In genomic region chr9:4985376-4986266, GRCh38 we compare ENCODE assay signal across 8 cellular contexts. TPM values are rescaled to one million over a fixed set of nuclear protein-coding genes. Genes with fewer than 3 reads are reported as not detected.
A peak's percentile ranks its signal among the peaks of the same experiment; 100 is the strongest.
DNase-seq lines count a peak whose midpoint lies in the region; ATAC-seq and TF ChIP-seq lines count a peak whose summit lies in the region.

No MANE protein-coding gene starts in this region.

- CTCF ChIA-PET in CD4-positive, alpha-beta memory T cell (lab: Charles Lee; ENCODE audit: partially characterized antibody): interaction anchor here (0.8 to 12.7 kb wide), 13 partner anchors 11 to 615 kb away, joined by 3 to 249 read pairs (median 4); partner anchors contain the start of gene CDC37L1

- no peak for TF ChIP-seq POLR2A in right lobe of liver (IDR thresholded peaks at IDR 0.05)
- no peak for TF ChIP-seq POLR2A in GM18505 (IDR thresholded peaks at IDR 0.05; ENCODE audit: borderline replicate concordance, extremely low read depth, insufficient read depth, insufficient read length)

- POLR2A ChIA-PET in CD4-positive, alpha-beta memory T cell (lab: Charles Lee; ENCODE audit: partially characterized antibody): interaction anchor here (0.5 to 4.3 kb wide), 24 partner anchors 10 to 1459 kb away, joined by 3 to 42 read pairs (median 4); partner anchors contain the start of genes AK3, CD274, CDC37L1 and RCL1

- H3K9me3 Mint-ChIP-seq in CD4-positive, alpha-beta memory T cell: no peaks in the 10 kb centered on the region
- H3K9me3 Mint-ChIP-seq in stimulated activated naive B cell treated with anti-CD40 and anti-IgM and Interleukin-4, amounts not matched to agents 10 μg/mL and 1 μg/mL and 100 μg/mL, for 72 hours: no peaks in the 10 kb centered on the region

- peak overlapping the region; percentile 73 for H3K27ac ChIP-seq in CD4-positive, alpha-beta memory T cell (ENCODE audit: low read depth, low read length)
- peak overlapping the region; percentile 92 to 95 (median 95) for H3K27ac ChIP-seq in right lobe of liver

- DNase-seq in CD4-positive, alpha-beta memory T cell: peak; percentile 25 to 44 (median 27)
- DNase-seq in MG63: peak; percentile 15
- peak; percentile 53 for DNase-seq in ecto neural progenitor cell (ENCODE audit: low spot score)
- peak; percentile 40 to 64 (median 54) for DNase-seq in right lobe of liver
- peak; percentile 23 for DNase-seq in stimulated activated naive B cell treated with anti-CD40 and anti-IgM and Interleukin-4, amounts not matched to agents 10 μg/mL and 1 μg/mL and 100 μg/mL, for 72 hours

- H3K4me3 Mint-ChIP-seq in CD4-positive, alpha-beta memory T cell: peak overlapping the region; percentile 90 to 97 (median 96)
- peak overlapping the region; percentile 84 to 93 for H3K4me3 Mint-ChIP-seq in stimulated activated naive B cell treated with anti-CD40 and anti-IgM and Interleukin-4, amounts not matched to agents 10 μg/mL and 1 μg/mL and 100 μg/mL, for 72 hours

- intact Hi-C loops in CD4-positive, alpha-beta memory T cell (cut with micrococcal nuclease): loop anchor here (1.0 to 10.0 kb wide), 13 partner anchors 48 to 1461 kb away; partner anchors contain the start of genes AK3, CDC37L1, ERMP1 and PLGRKT
- intact Hi-C loops in right lobe of liver (cut with DNase I): no loop called here

- 0% methylated on average over 15 of the region's 44 CpGs for WGBS in right lobe of liver (ENCODE audit: insufficient coverage, low coverage, low lambda C conversion rate, missing lambda C conversion rate)

- peak overlapping the region; percentile 53 for H3K4me3 ChIP-seq in CD4-positive, alpha-beta memory T cell (ENCODE audit: low read length in 2 of 2)
- H3K4me3 ChIP-seq in MG63 (peak overlapping the region; percentile 59), WI38 (ENCODE audit: low read depth, low read length) (peak overlapping the region; percentile 81), right lobe of liver (peak overlapping the region; percentile 65 to 76 (median 69))

- H3K36me3 Mint-ChIP-seq in CD4-positive, alpha-beta memory T cell: no peaks in the 10 kb centered on the region
- H3K36me3 Mint-ChIP-seq in stimulated activated naive B cell treated with anti-CD40 and anti-IgM and Interleukin-4, amounts not matched to agents 10 μg/mL and 1 μg/mL and 100 μg/mL, for 72 hours: peaks cover 12 to 13% of the 10 kb centered on the region in 2 donors

- ATAC-seq in GM21447 (IDR thresholded peaks at IDR 0.05; ENCODE audit: unreplicated experiment): peak; percentile 18
- ATAC-seq in right lobe of liver: peak; percentile 21 to 42 (median 31)
- peak; percentile 11 to 27 for ATAC-seq in stimulated activated naive B cell treated with anti-CD40 and anti-IgM and Interleukin-4, amounts not matched to agents 10 μg/mL and 1 μg/mL and 100 μg/mL, for 72 hours (replicated peaks)
- ATAC-seq in GM18505 (IDR thresholded peaks at IDR 0.05; ENCODE audit: unreplicated experiment): no peak

- peak overlapping the region; percentile 76 to 96 (median 88) for H3K27ac Mint-ChIP-seq in CD4-positive, alpha-beta memory T cell
- peak overlapping the region; percentile 83 for H3K27ac Mint-ChIP-seq in stimulated activated naive B cell treated with anti-CD40 and anti-IgM and Interleukin-4, amounts not matched to agents 10 μg/mL and 1 μg/mL and 100 μg/mL, for 72 hours

- H3K4me1 ChIP-seq in CD4-positive, alpha-beta memory T cell (ENCODE audit: insufficient read depth, low read length): peaks cover 49% of the 10 kb centered on the region
- H3K4me1 ChIP-seq in right lobe of liver: peaks cover 0 to 24% (median 2%) of the 10 kb centered on the region in 4 donors

- no peaks in the 10 kb centered on the region for H3K27me3 Mint-ChIP-seq in CD4-positive, alpha-beta memory T cell
- H3K27me3 Mint-ChIP-seq in stimulated activated naive B cell treated with anti-CD40 and anti-IgM and Interleukin-4, amounts not matched to agents 10 μg/mL and 1 μg/mL and 100 μg/mL, for 72 hours: no peaks in the 10 kb centered on the region

- no peaks in the 10 kb centered on the region for H3K9me3 ChIP-seq in CD4-positive, alpha-beta memory T cell (ENCODE audit: control insufficient read depth in 1 of 2, low read length in 2 of 2)
- H3K9me3 ChIP-seq in MG63 (no peaks in the 10 kb centered on the region), right lobe of liver (no peaks in the 10 kb centered on the region)

- H3K4me1 Mint-ChIP-seq in CD4-positive, alpha-beta memory T cell: peaks cover 15 to 30% (median 24%) of the 10 kb centered on the region in 4 donors
- peaks cover 22 to 27% of the 10 kb centered on the region in 2 donors for H3K4me1 Mint-ChIP-seq in stimulated activated naive B cell treated with anti-CD40 and anti-IgM and Interleukin-4, amounts not matched to agents 10 μg/mL and 1 μg/mL and 100 μg/mL, for 72 hours

- H3K27me3 ChIP-seq in CD4-positive, alpha-beta memory T cell (ENCODE audit: insufficient read depth, low read length): no peaks in the 10 kb centered on the region
- H3K27me3 ChIP-seq in MG63: no peaks in the 10 kb centered on the region
- H3K27me3 ChIP-seq in right lobe of liver: no peaks in the 10 kb centered on the region

- TF ChIP-seq CTCF in WI38 (IDR thresholded peaks at IDR 0.05; ENCODE audit: low read depth, low read length) (no peak), right lobe of liver (IDR thresholded peaks at IDR 0.05) (peak in 2 of 4 donors; percentile 3 to 7)

- no peaks in the 10 kb centered on the region for H3K36me3 ChIP-seq in CD4-positive, alpha-beta memory T cell (ENCODE audit: insufficient read depth, low read length)
- H3K36me3 ChIP-seq in MG63 (no peaks in the 10 kb centered on the region), right lobe of liver (no peaks in the 10 kb centered on the region)

RNA-seq across cellular contexts. Expression of gene JAK2, which starts 0.5 kb away (rescaled TPM):
- 10 to 100 TPM; 17.0 to 19.9 TPM for total RNA-seq in CD4-positive, alpha-beta memory T cell
- 1 to 10 TPM; 4.6 to 8.0 TPM for polyA plus RNA-seq in CD4-positive, alpha-beta memory T cell
- total RNA-seq in MG63 (2014; rRNA removed; shearing (Covaris generic); ENCODE audit: low replicate concordance): 0.81 and 4.2 TPM in 2 replicates
- 1 to 10 TPM; 3.6 to 6.5 (median 4.4) TPM for total RNA-seq in right lobe of liver
